ENCODE assay signal across 12 cellular contexts in the genomic region with DNA sequence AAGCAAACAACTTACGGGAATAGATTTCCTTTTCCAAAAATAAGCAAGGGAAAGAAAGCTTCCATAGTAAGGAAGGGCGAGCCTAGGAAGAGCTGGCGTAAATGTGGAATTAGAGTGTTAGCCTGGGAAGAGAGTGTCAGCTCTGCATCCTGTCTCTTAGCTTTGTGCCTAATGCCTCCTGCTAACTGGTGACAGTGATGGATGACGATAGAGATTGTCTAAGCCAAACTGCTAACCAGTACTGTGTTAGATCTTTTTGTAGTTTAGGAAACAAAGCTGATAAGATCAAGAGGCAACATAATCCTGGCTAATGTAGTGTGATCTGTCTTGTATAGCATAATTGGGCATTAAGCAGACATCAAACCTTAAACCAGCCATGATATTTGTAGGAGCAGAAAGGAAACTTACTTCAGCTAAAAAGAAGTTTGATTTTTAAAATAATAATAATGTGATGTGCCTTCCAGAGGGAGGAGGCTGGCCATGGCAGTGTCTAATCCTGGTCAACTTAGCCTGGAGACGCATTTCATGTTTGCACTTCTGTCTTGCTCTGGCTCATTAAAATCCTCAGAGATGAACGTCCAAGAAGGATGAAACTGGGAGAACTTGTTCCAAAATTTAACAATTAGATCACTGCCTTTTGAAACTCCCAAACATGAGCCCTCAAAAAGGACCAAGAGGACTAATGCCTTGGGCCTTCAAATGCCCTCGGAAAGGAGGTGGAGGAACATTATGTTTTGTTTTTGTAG.
"Had no signal": no experiment of that assay in that cellular context is flagged by ENCODE, and none has a peak within 500 bp of the region (broad histone marks: within the 10 kb centered on the region; RNA-seq: fewer than 3 reads in every experiment).

No MANE protein-coding gene starts in this region.

- H3K4me1 ChIP-seq: heart left ventricle, right atrium auricular region, stomach had no signal

- ATAC-seq: activated CD4-positive, alpha-beta T cell treated with anti-CD3 and anti-CD28 coated beads for 36 hours; activated CD8-positive, alpha-beta T cell treated with anti-CD3 and anti-CD28 coated beads for 36 hours; heart left ventricle; left ventricle myocardium superior had no signal

- H3K27ac ChIP-seq: cardiac muscle cell, heart left ventricle, right atrium auricular region, skin epidermis, stomach, thoracic aorta had no signal

- H3K4me3 ChIP-seq: cardiac muscle cell, heart left ventricle, right atrium auricular region, skin epidermis, stomach, thoracic aorta had no signal

- H3K36me3 ChIP-seq: cardiac muscle cell, heart left ventricle, right atrium auricular region, stomach, thoracic aorta had no signal

- DNase-seq: activated CD4-positive, alpha-beta T cell treated with anti-CD3 and anti-CD28 coated beads for 36 hours; activated CD8-positive, alpha-beta memory T cell treated with anti-CD3 and anti-CD28 coated beads, Interleukin-2, amount 50 U/mL, for 48 hours; activated CD8-positive, alpha-beta T cell treated with anti-CD3 and anti-CD28 coated beads for 36 hours; heart left ventricle; kidney; left ventricle myocardium superior; posterior cingulate gyrus; stomach had no signal

- H3K9me3 ChIP-seq: heart left ventricle, right atrium auricular region, stomach, thoracic aorta had no signal
